8 cellular contexts compared by ENCODE assay signal in genomic region chr15:85689729-85690128, GRCh38.
A peak's percentile ranks its signal among the peaks of the same experiment; 100 is the strongest.
DNase-seq lines count a peak whose midpoint lies in the region; ATAC-seq and TF ChIP-seq lines count a peak whose summit lies in the region.

No MANE protein-coding gene starts in this region.

- POLR2A ChIA-PET in CD8-positive, alpha-beta memory T cell (lab: Charles Lee) = interaction anchor here (0.6 to 5.6 kb wide), 8 partner anchors 9 to 71 kb away, joined by 3 to 62 read pairs (median 7); no protein-coding TSS in a partner anchor

- H3K4me3 ChIP-seq in CD8-positive, alpha-beta memory T cell (ENCODE audit: low read length) = peak overlapping the region; percentile 81
- H3K4me3 ChIP-seq in OCI-LY1 (ENCODE audit: low read depth, low read length, poor library complexity, severe bottlenecking) = peak overlapping the region; percentile 68

- H3K9me3 Mint-ChIP-seq in CD8-positive, alpha-beta memory T cell = no peaks in the 10 kb centered on the region
- H3K9me3 Mint-ChIP-seq in activated naive CD4-positive, alpha-beta T cell treated with anti-CD3 and anti-CD28 coated beads for 36 hours = no peaks in the 10 kb centered on the region

- H3K4me2 ChIP-seq in OCI-LY1 (ENCODE audit: low read length) = peak overlapping the region; percentile 76

- no peak overlapping the region for H2AFZ ChIP-seq in OCI-LY1 (ENCODE audit: low read length)

- no peaks in the 10 kb centered on the region for H3K27me3 ChIP-seq in CD8-positive, alpha-beta memory T cell (ENCODE audit: insufficient read depth, low read length, poor library complexity, severe bottlenecking)
- H3K27me3 ChIP-seq in OCI-LY1 (ENCODE audit: insufficient read depth, low read length) = no peaks in the 10 kb centered on the region

- ATAC-seq in GM21717 (IDR thresholded peaks at IDR 0.05; ENCODE audit: unreplicated experiment) (peak; percentile 50), left cardiac atrium (peak; percentile 82 to 86), GM18858 (IDR thresholded peaks at IDR 0.05; ENCODE audit: unreplicated experiment) (no peak), GM19467 (IDR thresholded peaks at IDR 0.05; ENCODE audit: unreplicated experiment) (no peak)

- peak overlapping the region; percentile 90 to 100 (median 99) for H3K27ac Mint-ChIP-seq in CD8-positive, alpha-beta memory T cell
- peak overlapping the region; percentile 99 for H3K27ac Mint-ChIP-seq in activated naive CD4-positive, alpha-beta T cell treated with anti-CD3 and anti-CD28 coated beads for 36 hours

- peak; percentile 47 to 85 (median 77) for DNase-seq in CD8-positive, alpha-beta memory T cell
- peak; percentile 76 for DNase-seq in activated naive CD4-positive, alpha-beta T cell treated with anti-CD3 and anti-CD28 coated beads for 36 hours
- no peak for DNase-seq in left cardiac atrium
- DNase-seq in renal cortical epithelial cell (ENCODE audit: low read depth) = peak; percentile 74

- H3K4me1 Mint-ChIP-seq in CD8-positive, alpha-beta memory T cell = peaks cover 63 to 75% (median 73%) of the 10 kb centered on the region in 3 donors
- H3K4me1 Mint-ChIP-seq in activated naive CD4-positive, alpha-beta T cell treated with anti-CD3 and anti-CD28 coated beads for 36 hours (ENCODE audit: low read depth) = peaks cover 78% of the 10 kb centered on the region

- CTCF ChIA-PET in CD8-positive, alpha-beta memory T cell (lab: Charles Lee) = interaction anchor here (0.7 to 1.7 kb wide), 10 partner anchors 10 to 393 kb away, joined by 3 to 6 read pairs (median 4); no protein-coding TSS in a partner anchor
- CTCF ChIA-PET in activated naive CD4-positive, alpha-beta T cell treated with anti-CD3 and anti-CD28 coated beads for 36 hours (lab: Charles Lee) = interaction anchor here (0.8 to 4.7 kb wide), 6 partner anchors 14 to 98 kb away, joined by 3 to 31 read pairs (median 4); no protein-coding TSS in a partner anchor

- no peaks in the 10 kb centered on the region for H3K9me3 ChIP-seq in CD8-positive, alpha-beta memory T cell (ENCODE audit: low read length)
- no peaks in the 10 kb centered on the region for H3K9me3 ChIP-seq in OCI-LY1 (ENCODE audit: low read length)

- TF ChIP-seq CTCF in OCI-LY1 (IDR thresholded peaks at IDR 0.05; ENCODE audit: low read length) = no peak

- H3K4me3 Mint-ChIP-seq in CD8-positive, alpha-beta memory T cell = peak overlapping the region; percentile 94 to 99 (median 96)
- H3K4me3 Mint-ChIP-seq in activated naive CD4-positive, alpha-beta T cell treated with anti-CD3 and anti-CD28 coated beads for 36 hours = peak overlapping the region; percentile 84

- H3F3A ChIP-seq in OCI-LY1 (ENCODE audit: insufficient read depth, low read length) = peaks cover 18% of the 10 kb centered on the region; the same call in 1 of the 2 replicates

- peaks cover 5 to 69% (median 7%) of the 10 kb centered on the region in 3 donors for H3K36me3 Mint-ChIP-seq in CD8-positive, alpha-beta memory T cell
- peaks cover 15% of the 10 kb centered on the region for H3K36me3 Mint-ChIP-seq in activated naive CD4-positive, alpha-beta T cell treated with anti-CD3 and anti-CD28 coated beads for 36 hours (ENCODE audit: low read depth)

- H4K20me1 ChIP-seq in OCI-LY1 (ENCODE audit: insufficient read depth, low read length) = no peaks in the 10 kb centered on the region

- H3K79me2 ChIP-seq in OCI-LY1 (ENCODE audit: insufficient read depth, low read length) = peaks cover 17% of the 10 kb centered on the region

- H3K9me2 ChIP-seq in OCI-LY1 (ENCODE audit: low read depth, low read length) = no peaks in the 10 kb centered on the region

- intact Hi-C loops in activated naive CD4-positive, alpha-beta T cell treated with anti-CD3 and anti-CD28 coated beads for 36 hours (cut with micrococcal nuclease) = loop anchor here (1.0 to 2.0 kb wide), 8 partner anchors 13 to 203 kb away; no protein-coding TSS in a partner anchor
- intact Hi-C loops in left cardiac atrium (cut with DNase I) = no loop called here

- no peaks in the 10 kb centered on the region for H3K27me3 Mint-ChIP-seq in CD8-positive, alpha-beta memory T cell
- H3K27me3 Mint-ChIP-seq in activated naive CD4-positive, alpha-beta T cell treated with anti-CD3 and anti-CD28 coated beads for 36 hours (ENCODE audit: low read depth) = no peaks in the 10 kb centered on the region

- H3K9ac ChIP-seq in OCI-LY1 (ENCODE audit: low read length) = peak overlapping the region; percentile 84

- H3K27ac ChIP-seq in CD8-positive, alpha-beta memory T cell (ENCODE audit: low read depth, low read length) = peak overlapping the region; percentile 88
- H3K27ac ChIP-seq in OCI-LY1 (ENCODE audit: low read depth, low read length, poor library complexity, severe bottlenecking) = peak overlapping the region; percentile 96

- H3K36me3 ChIP-seq in CD8-positive, alpha-beta memory T cell (ENCODE audit: insufficient read depth, low read length) = peaks cover 9% of the 10 kb centered on the region
- H3K36me3 ChIP-seq in OCI-LY1 (ENCODE audit: insufficient read depth, low read length) = peaks cover 27% of the 10 kb centered on the region

- H3K4me1 ChIP-seq in CD8-positive, alpha-beta memory T cell (ENCODE audit: insufficient read depth, low read length) = peaks cover 57% of the 10 kb centered on the region
- peaks cover 90% of the 10 kb centered on the region for H3K4me1 ChIP-seq in OCI-LY1 (ENCODE audit: insufficient read depth, low read length, severe bottlenecking)

Comparison
In these comparisons a context has a peak if more than half of its experiments do, and no peak if none do; other contexts are left out.
1. ATAC-seq: peak in GM21717 (single experiment) and left cardiac atrium (2 of 2); none in GM18858 (single experiment) and GM19467 (single experiment).